In the genomic region with DNA sequence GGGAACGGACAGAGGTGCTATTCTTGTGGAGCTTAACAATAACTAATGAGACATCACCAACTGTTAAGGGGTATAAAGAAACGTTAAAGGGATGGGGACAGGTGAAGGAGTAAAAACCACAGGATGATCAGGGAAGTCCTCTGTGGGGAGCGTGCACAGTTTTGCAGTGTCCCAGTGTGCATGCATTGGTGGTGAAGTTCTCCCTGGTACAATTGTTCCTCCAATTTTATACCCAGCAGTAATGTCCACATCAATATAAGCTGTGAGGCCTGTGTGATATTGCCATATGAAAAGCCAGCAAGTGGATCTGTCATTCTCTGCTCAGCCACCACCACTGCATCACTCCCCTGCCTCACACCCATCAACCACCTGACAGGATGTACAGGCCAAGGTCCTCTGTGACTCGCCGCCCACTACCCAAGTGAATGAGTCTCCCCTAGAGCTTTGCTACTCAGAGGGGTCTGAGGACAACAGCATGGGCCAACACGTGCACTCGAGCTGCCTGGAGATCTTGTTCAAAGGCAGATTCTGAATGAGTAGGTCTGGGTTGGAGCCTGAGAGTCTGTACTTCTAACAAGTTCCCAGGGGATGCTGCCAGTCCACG, we compare ENCODE assay signal across 22 cellular contexts. TPM values are rescaled to one million over a fixed set of nuclear protein-coding genes. Genes with fewer than 3 reads are reported as not detected.
A peak's percentile ranks its signal among the peaks of the same experiment; 100 is the strongest.
DNase-seq lines count a peak whose midpoint lies in the region; ATAC-seq, FAIRE-seq and TF ChIP-seq lines count a peak whose summit lies in the region.
"Had no signal": no experiment of that assay in that cellular context is flagged by ENCODE, and none has a peak within 500 bp of the region (broad histone marks: within the 10 kb centered on the region; RNA-seq: fewer than 3 reads in every experiment).

No MANE protein-coding gene starts in this region.

- H3K36me3 Mint-ChIP-seq in progenitor cell of endocrine pancreas (ENCODE audit: insufficient read depth): no peaks in the 10 kb centered on the region
- H3K36me3 Mint-ChIP-seq: activated naive CD8-positive, alpha-beta T cell treated with anti-CD3 and anti-CD28 coated beads for 36 hours had no signal

- peaks cover 14% of the 10 kb centered on the region for H3K4me1 Mint-ChIP-seq in progenitor cell of endocrine pancreas (ENCODE audit: low read depth)

- H3K27ac ChIP-seq in A549 (peak overlapping the region; percentile 97 to 98), K562 (ENCODE audit: extremely low read depth, low read depth, low read length) (no peak overlapping the region)

- BruUV-seq in K562 (replicated peaks; lab: Mats Ljungman, UMichigan): no TSS peak

- WGBS in A549 (ENCODE audit: missing lambda C conversion rate): 96% methylated on average over 8 of the region's 8 CpGs
- 2% methylated on average over 7 of the region's 8 CpGs for WGBS in K562 (ENCODE audit: insufficient coverage, low coverage, missing lambda C conversion rate)

- ATAC-seq in A549: no peak
- ATAC-seq in K562: no peak
- no peak for ATAC-seq in GM21576 (IDR thresholded peaks at IDR 0.05; ENCODE audit: unreplicated experiment)
- ATAC-seq: Right ventricle myocardium inferior had no signal

- POLR2A ChIA-PET in A549 (lab: Yijun Ruan, JAX): interaction anchor here (1.0 kb wide), 1 partner anchor 9 kb away, joined by 5 read pairs; no protein-coding TSS in a partner anchor
- POLR2A ChIA-PET in K562 (lab: Yijun Ruan, JAX): no interaction called here
- POLR2A ChIA-PET in HEK293T (lab: Yijun Ruan, JAX): no interaction called here

- in situ Hi-C loops in K562 (cut with MboI): no loop called here

- DNase-seq in A549 (ENCODE audit: low read depth in 1 of 2, low spot score in 1 of 2) (no peak), ELR (ENCODE audit: low read depth) (peak; percentile 45), K562 (ENCODE audit: extremely low read depth in 1 of 4, low spot score in 3 of 4) (no peak), progenitor cell of endocrine pancreas (ENCODE audit: low spot score, unreplicated experiment) (no peak), HEK293T (ENCODE audit: extremely low spot score) (no peak)
- DNase-seq in effector CD8-positive, alpha-beta T cell (lab: John Stamatoyannopoulos, UW): no peak
- DNase-seq: activated naive CD8-positive, alpha-beta T cell treated with anti-CD3 and anti-CD28 coated beads for 36 hours; CD4-positive, alpha-beta T cell; erythroblast; HCEC 1CT; head of caudate nucleus; IMR-90; NCI-H1092 treated with DMSO at 0.1 percent for 48 hours; NCI-H2029 treated with DMSO at 0.1 percent for 48 hours; NCI-H345; NCI-H82; occipital lobe; stimulated activated CD4-positive, alpha-beta T cell treated with anti-CD3 and anti-CD28 coated beads, Interleukin-1b, Interleukin-23, amount 100 ng/mL, for 48 hours had no signal

- no peaks in the 10 kb centered on the region for H3K36me3 ChIP-seq in K562 (ENCODE audit: control insufficient read depth, insufficient read depth, low read length)

- no peak for FAIRE-seq in A549 (lab: Jason Lieb, UNC)
- no peak for FAIRE-seq in K562 (lab: Jason Lieb, UNC)

- H3K9ac ChIP-seq in K562 (ENCODE audit: insufficient read depth in 1 of 2, low read depth in 2 of 2, low read length in 2 of 2): no peak overlapping the region

- no peak for TF ChIP-seq RAD21 in A549 (conservative IDR thresholded peaks at IDR 0.05 in 1 of 2, IDR thresholded peaks at IDR 0.05 in 1 of 2)
- TF ChIP-seq RAD21 in K562 (CRISPR knock-in tag; conservative IDR thresholded peaks at IDR 0.05 in 1 of 2, IDR thresholded peaks at IDR 0.05 in 1 of 2): no peak

- peaks cover 49% of the 10 kb centered on the region for H3K27me3 Mint-ChIP-seq in progenitor cell of endocrine pancreas

- TF ChIP-seq CTCF in A549 (IDR thresholded peaks at IDR 0.05) (no peak), K562 (IDR thresholded peaks at IDR 0.05 in 2 of 3, conservative IDR thresholded peaks at IDR 0.05 in 1 of 3; ENCODE audit: insufficient read depth in 2 of 3, low read depth in 1 of 3, low read length in 3 of 3) (no peak), progenitor cell of endocrine pancreas (IDR thresholded peaks at IDR 0.05; ENCODE audit: unreplicated experiment) (no peak)

- intact Hi-C loops in K562 (cut with micrococcal nuclease): no loop called here

- H3K4me1 ChIP-seq in A549 (peaks cover 71% of the 10 kb centered on the region), K562 (replicated peaks in 1 of 2; ENCODE audit: control insufficient read depth in 2 of 2, insufficient read depth in 2 of 2, low read length in 2 of 2) (no peaks in the 10 kb centered on the region)

- H3K4me3 Mint-ChIP-seq in progenitor cell of endocrine pancreas (ENCODE audit: low read depth): no peak overlapping the region
- H3K4me3 Mint-ChIP-seq: activated naive CD8-positive, alpha-beta T cell treated with anti-CD3 and anti-CD28 coated beads for 36 hours; CD4-positive, alpha-beta T cell had no signal

- no peaks in the 10 kb centered on the region for H4K20me1 ChIP-seq in K562 (replicated peaks; ENCODE audit: control insufficient read depth, insufficient read depth, low read length)

- H3K27me3 ChIP-seq in K562 (ENCODE audit: control insufficient read depth in 2 of 2, insufficient read depth in 2 of 2, low read length in 2 of 2): peaks cover 3 to 29% of the 10 kb centered on the region in 2 experiments; a peak in 3 of 5 replicates
- H3K27me3 ChIP-seq: vagina had no signal

- peaks cover 18% of the 10 kb centered on the region for H3K9me3 Mint-ChIP-seq in progenitor cell of endocrine pancreas (ENCODE audit: low read depth)

- H3K27ac Mint-ChIP-seq in progenitor cell of endocrine pancreas: peak overlapping the region; percentile 59
- H3K27ac Mint-ChIP-seq: activated naive CD8-positive, alpha-beta T cell treated with anti-CD3 and anti-CD28 coated beads for 36 hours; CD4-positive, alpha-beta T cell had no signal

- H3K4me2 ChIP-seq in A549 (no peak overlapping the region), K562 (ENCODE audit: insufficient read depth, low read length) (no peak overlapping the region)

- TF ChIP-seq POLR2A in A549 (IDR thresholded peaks at IDR 0.05; ENCODE audit: low read length) (no peak), K562 (conservative IDR thresholded peaks at IDR 0.05) (no peak)

- CTCF ChIA-PET in A549 (lab: Yijun Ruan, JAX): interaction anchor here (1.0 to 7.6 kb wide), 6 partner anchors 8 to 70 kb away, joined by 3 to 65 read pairs (median 5); no protein-coding TSS in a partner anchor
- CTCF ChIA-PET in K562 (lab: Yijun Ruan, JAX; ENCODE audit: low intra/inter-chr PET ratio): no interaction called here
- CTCF ChIA-PET in HEK293T (lab: Yijun Ruan, JAX): no interaction called here

- H3K9me3 ChIP-seq in A549 (peaks cover 30% of the 10 kb centered on the region), K562 (replicated peaks; ENCODE audit: control insufficient read depth, insufficient read depth, low read depth, low read length) (peaks cover 1% of the 10 kb centered on the region; the same call in 1 of the 2 replicates)
- H3K9me3 ChIP-seq: vagina had no signal

- no peaks in the 10 kb centered on the region for H3K9me1 ChIP-seq in K562 (ENCODE audit: control insufficient read depth, insufficient read depth, low read length)

- no peak overlapping the region for H2AFZ ChIP-seq in K562 (ENCODE audit: low read depth, low read length)

- no peak for TF ChIP-seq EP300 in A549 (IDR thresholded peaks at IDR 0.05)
- no peak for TF ChIP-seq EP300 in K562 (IDR thresholded peaks at IDR 0.05; ENCODE audit: low read length)

- H3K4me3 ChIP-seq in A549 (peak overlapping the region; percentile 18; the same call in 1 of the 3 replicates), K562 (no peak overlapping the region)
- H3K4me3 ChIP-seq: skin epidermis, vagina had no signal

- no peaks in the 10 kb centered on the region for H3K79me2 ChIP-seq in K562 (ENCODE audit: control insufficient read depth, insufficient read depth, low read length)

TF ChIP-seq in A549, 52 proteins besides CTCF, POLR2A, EP300 and RAD21 (continues in another document):
- TF ChIP-seq KDM1A (IDR thresholded peaks at IDR 0.05; ENCODE audit: low read depth): 0 out of 2 replicates have a peak, but pooled peaks have one; percentile 34

TF ChIP-seq in K562, 482 proteins besides CTCF, POLR2A, EP300 and RAD21:
- no peak for TF ChIP-seq FOS (IDR thresholded peaks at IDR 0.05; ENCODE audit: extremely low read depth, insufficient read length)
- TF ChIP-seq ZFP1 (CRISPR knock-in tag; IDR thresholded peaks at IDR 0.05): peak; percentile 97

TF ChIP-seq in HEK293T, 16 proteins besides CTCF, POLR2A, EP300 and RAD21:
- TF ChIP-seq ELF4 (IDR thresholded peaks at IDR 0.05): no peak

RNA-seq across cellular contexts. Expression of gene MLPH, which starts 4.6 kb away (rescaled TPM):
- polyA plus RNA-seq in A549 (2011; rRNA removed) (350 and 419 TPM in 2 replicates), A549 (2017; fragmentation: RNase III; extraction: RNeasy Plus Mini Kit Qiagen cat#74134 plus additional on column Dnase treatment) (184 to 219 TPM (median 218 TPM) in 3 replicates), K562 (2011; rRNA removed) (not detected in 2 replicates), K562 (2014; fragmentation: Illumina TruSeq; extraction: Trizol) (not detected in 2 replicates), K562 (2014; fragmentation: Nextera tagmentation; extraction: Ambion mirVana) (not detected), K562 (2014; rRNA removed) (not detected in 2 replicates)
- polyA plus RNA-seq in A549 (2012; cell fraction: cytosol; rRNA removed): 231 and 238 TPM in 2 replicates
- 1,019 and 1,045 TPM in 2 replicates for polyA plus RNA-seq in A549 (2012; cell fraction: nucleus; rRNA removed)
- 288 and 355 TPM in 2 replicates for polyA minus RNA-seq in A549 (2011; rRNA and poly(A)+ RNA removed)
- total RNA-seq in K562 (2011; cell fraction: chromatin; rRNA removed; ENCODE audit: low replicate concordance): not detected in 2 replicates
- total RNA-seq in K562 (2011; cell fraction: nucleolus; rRNA removed): not detected in 2 replicates
- total RNA-seq in K562 (2011; cell fraction: nucleoplasm; rRNA removed): not detected in 2 replicates
- total RNA-seq in K562 (2014; rRNA removed) (not detected in 2 replicates), K562 (2014; rRNA removed; fragmentation: Illumina TruSeq; extraction: Trizol) (not detected in 2 replicates), K562 (2015; rRNA removed; fragmentation: Illumina TruSeq; extraction: Trizol) (not detected in 2 replicates), K562 (2021) (0.22 and 0.65 TPM in 2 replicates), progenitor cell of endocrine pancreas (1.2 and 1.6 TPM in 2 replicates)
- polyA plus RNA-seq in K562 (2011; cell fraction: cytosol; rRNA removed): not detected in 2 replicates
- 0.24 TPM in 1 of 2 replicates, not detected in the other for polyA plus RNA-seq in K562 (2011; cell fraction: nucleus; rRNA removed)
- polyA plus RNA-seq in K562 (2012): 0.12 and 0.25 TPM in 2 replicates
- not detected in 2 replicates for polyA minus RNA-seq in K562 (2011; rRNA and poly(A)+ RNA removed)
- not detected in 2 replicates for polyA minus RNA-seq in K562 (2011; cell fraction: cytosol; rRNA and poly(A)+ RNA removed)
- polyA minus RNA-seq in K562 (2011; cell fraction: nucleus; rRNA and poly(A)+ RNA removed): not detected in 2 replicates
- total RNA-seq: activated naive CD8-positive, alpha-beta T cell treated with anti-CD3 and anti-CD28 coated beads for 36 hours had no signal

Comparison
In these comparisons a context has a peak if more than half of its experiments do, and no peak if none do; other contexts are left out.
1. Of the 35 proteins assayed by ChIP-seq in both K562 and A549: peak only in K562: none; only in A549: KDM1A; in both: none; in neither: 33; mixed calls (peak in some experiments, not most) for 1.